ENCODE assay signal across 18 cellular contexts in the genomic region with DNA sequence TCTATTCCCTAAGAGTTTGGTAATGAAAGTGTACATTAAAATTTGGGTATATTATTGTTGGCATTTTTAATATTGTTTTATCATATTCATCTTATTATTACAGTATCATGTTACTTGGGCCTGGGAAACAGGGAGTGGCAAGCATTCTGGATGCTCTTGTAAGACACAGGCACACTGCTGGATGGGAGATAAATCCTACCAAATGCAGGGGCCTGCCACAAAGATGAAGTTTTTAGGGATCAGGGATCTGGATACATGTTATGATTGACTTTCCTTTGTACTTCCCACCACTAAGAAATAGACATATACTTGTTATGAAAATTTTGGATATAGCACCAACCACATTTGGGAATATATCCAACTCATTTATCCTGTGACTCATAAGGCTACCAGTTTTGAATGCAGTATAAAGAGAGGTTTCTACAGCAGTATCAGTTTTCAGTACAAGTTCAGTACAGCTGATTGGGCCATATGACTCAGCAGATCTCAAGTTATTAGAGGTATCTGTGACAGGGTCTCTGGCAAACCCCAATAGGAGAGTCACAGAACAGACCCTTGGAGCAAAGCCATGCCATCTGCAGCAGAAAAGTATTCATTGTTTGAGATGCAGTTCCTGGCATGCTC.
A peak's percentile ranks its signal among the peaks of the same experiment; 100 is the strongest.
DNase-seq lines count a peak whose midpoint lies in the region; TF ChIP-seq lines count a peak whose summit lies in the region.
"Had no signal": no experiment of that assay in that cellular context is flagged by ENCODE, and none has a peak within 500 bp of the region (broad histone marks: within the 10 kb centered on the region; RNA-seq: fewer than 3 reads in every experiment).

No MANE protein-coding gene starts in this region.

- H3K4me1 Mint-ChIP-seq in activated T-helper 1 cell treated with anti-CD3 and anti-CD28 coated beads, Interleukin-12 subunit alpha, Interleukin-12 subunit beta, Interleukin-2, Interleukin-4 antibody, amounts not matched to agents 30 ng/mL and 10 ng/mL and 1 ng/mL, durations not matched to agents 14 hours and 24 hours and 36 hours (ENCODE audit: low read depth) = no peaks in the 10 kb centered on the region
- no peaks in the 10 kb centered on the region for H3K4me1 Mint-ChIP-seq in activated T-helper 2 cell treated with anti-CD3 and anti-CD28 coated beads, Interferon-gamma antibody, Interleukin-2, Interleukin-4, amounts not matched to agents 10 μg/mL and 5 μg/mL and 100 μg/mL, durations not matched to agents 14 hours and 24 hours and 36 hours (ENCODE audit: low read depth)
- H3K4me1 Mint-ChIP-seq: CD8-positive, alpha-beta memory T cell; WTC11 had no signal

- no peak overlapping the region for H3K27ac Mint-ChIP-seq in activated T-helper 1 cell treated with anti-CD3 and anti-CD28 coated beads, Interleukin-12 subunit alpha, Interleukin-12 subunit beta, Interleukin-2, Interleukin-4 antibody, amounts not matched to agents 30 ng/mL and 10 ng/mL and 1 ng/mL, durations not matched to agents 14 hours and 24 hours and 36 hours
- H3K27ac Mint-ChIP-seq in activated T-helper 2 cell treated with anti-CD3 and anti-CD28 coated beads, Interferon-gamma antibody, Interleukin-2, Interleukin-4, amounts not matched to agents 10 μg/mL and 5 μg/mL and 100 μg/mL, durations not matched to agents 14 hours and 24 hours and 36 hours = no peak overlapping the region
- H3K27ac Mint-ChIP-seq: CD8-positive, alpha-beta memory T cell; WTC11 had no signal

- H3K4me3 ChIP-seq in SK-N-SH (ENCODE audit: low read depth in 2 of 2, low read length in 1 of 2) = no peak overlapping the region
- H3K4me3 ChIP-seq in fibroblast of mammary gland (ENCODE audit: control insufficient read depth, low read depth, low read length) = no peak overlapping the region
- H3K4me3 ChIP-seq: left ventricle myocardium inferior, spleen, upper lobe of left lung had no signal

- no peak for TF ChIP-seq RAD21 in SK-N-SH (IDR thresholded peaks at IDR 0.05; ENCODE audit: low read length)

- no peaks in the 10 kb centered on the region for H3K9me3 ChIP-seq in SK-N-SH
- H3K9me3 ChIP-seq: left ventricle myocardium inferior, spleen, upper lobe of left lung had no signal

- no peak overlapping the region for H3K27ac ChIP-seq in SK-N-SH (ENCODE audit: low read depth in 2 of 2, low read length in 1 of 2)
- H3K27ac ChIP-seq: left ventricle myocardium inferior, spleen, upper lobe of left lung had no signal

- H3K4me3 Mint-ChIP-seq in activated T-helper 1 cell treated with anti-CD3 and anti-CD28 coated beads, Interleukin-12 subunit alpha, Interleukin-12 subunit beta, Interleukin-2, Interleukin-4 antibody, amounts not matched to agents 30 ng/mL and 10 ng/mL and 1 ng/mL, durations not matched to agents 14 hours and 24 hours and 36 hours = no peak overlapping the region
- H3K4me3 Mint-ChIP-seq in activated T-helper 2 cell treated with anti-CD3 and anti-CD28 coated beads, Interferon-gamma antibody, Interleukin-2, Interleukin-4, amounts not matched to agents 10 μg/mL and 5 μg/mL and 100 μg/mL, durations not matched to agents 14 hours and 24 hours and 36 hours (ENCODE audit: low read depth) = no peak overlapping the region
- H3K4me3 Mint-ChIP-seq: CD8-positive, alpha-beta memory T cell; WTC11 had no signal

- H3K4me2 ChIP-seq in SK-N-SH = no peak overlapping the region

- intact Hi-C loops in activated T-helper 1 cell treated with anti-CD3 and anti-CD28 coated beads, Interleukin-12 subunit alpha, Interleukin-12 subunit beta, Interleukin-2, Interleukin-4 antibody, amounts not matched to agents 30 ng/mL and 10 ng/mL and 1 ng/mL, durations not matched to agents 14 hours and 24 hours and 36 hours (cut with micrococcal nuclease) = no loop called here
- intact Hi-C loops in activated T-helper 2 cell treated with anti-CD3 and anti-CD28 coated beads, Interferon-gamma antibody, Interleukin-2, Interleukin-4, amounts not matched to agents 10 μg/mL and 5 μg/mL and 100 μg/mL, durations not matched to agents 14 hours and 24 hours and 36 hours (cut with micrococcal nuclease) = no loop called here

- no peaks in the 10 kb centered on the region for H4K20me1 ChIP-seq in SK-N-SH (ENCODE audit: insufficient read depth)

- no peaks in the 10 kb centered on the region for H3K9me3 Mint-ChIP-seq in activated T-helper 1 cell treated with anti-CD3 and anti-CD28 coated beads, Interleukin-12 subunit alpha, Interleukin-12 subunit beta, Interleukin-2, Interleukin-4 antibody, amounts not matched to agents 30 ng/mL and 10 ng/mL and 1 ng/mL, durations not matched to agents 14 hours and 24 hours and 36 hours
- peaks cover 5% of the 10 kb centered on the region for H3K9me3 Mint-ChIP-seq in activated T-helper 2 cell treated with anti-CD3 and anti-CD28 coated beads, Interferon-gamma antibody, Interleukin-2, Interleukin-4, amounts not matched to agents 10 μg/mL and 5 μg/mL and 100 μg/mL, durations not matched to agents 14 hours and 24 hours and 36 hours

- POLR2A ChIA-PET in SK-N-SH (lab: Yijun Ruan, JAX) = no interaction called here

- H3F3A ChIP-seq in SK-N-SH (replicated peaks; ENCODE audit: insufficient read depth) = no peaks in the 10 kb centered on the region

- no peak overlapping the region for H2AFZ ChIP-seq in SK-N-SH (ENCODE audit: low read depth)

- CTCF ChIA-PET in SK-N-SH (lab: Yijun Ruan, JAX) = no interaction called here

- no peaks in the 10 kb centered on the region; a peak in 1 of 4 replicates for H3K4me1 ChIP-seq in SK-N-SH (ENCODE audit: control insufficient read depth in 1 of 2, insufficient read depth in 2 of 2, low read depth in 1 of 2, low read length in 1 of 2)
- H3K4me1 ChIP-seq: left ventricle myocardium inferior, spleen, upper lobe of left lung had no signal

- H3K9ac ChIP-seq in SK-N-SH = no peak overlapping the region

- no peak for TF ChIP-seq EP300 in SK-N-SH (IDR thresholded peaks at IDR 0.05; ENCODE audit: borderline replicate concordance in 1 of 2, low read depth in 1 of 2, low read length in 1 of 2)

- H3K36me3 Mint-ChIP-seq in activated T-helper 1 cell treated with anti-CD3 and anti-CD28 coated beads, Interleukin-12 subunit alpha, Interleukin-12 subunit beta, Interleukin-2, Interleukin-4 antibody, amounts not matched to agents 30 ng/mL and 10 ng/mL and 1 ng/mL, durations not matched to agents 14 hours and 24 hours and 36 hours (ENCODE audit: low read depth) = no peaks in the 10 kb centered on the region
- no peaks in the 10 kb centered on the region for H3K36me3 Mint-ChIP-seq in activated T-helper 2 cell treated with anti-CD3 and anti-CD28 coated beads, Interferon-gamma antibody, Interleukin-2, Interleukin-4, amounts not matched to agents 10 μg/mL and 5 μg/mL and 100 μg/mL, durations not matched to agents 14 hours and 24 hours and 36 hours (ENCODE audit: low read depth)
- H3K36me3 Mint-ChIP-seq: CD8-positive, alpha-beta memory T cell; WTC11 had no signal

- no peaks in the 10 kb centered on the region for H3K9me2 ChIP-seq in SK-N-SH

- DNase-seq in NCI-H2171 treated with DMSO at 0.1 percent for 48 hours (lab: John Stamatoyannopoulos, UW) = peak; percentile 28
- DNase-seq in NCI-H2171 (lab: John Stamatoyannopoulos, UW) = no peak
- DNase-seq in SK-N-SH = no peak
- peak; percentile 75 for DNase-seq in fibroblast of mammary gland (ENCODE audit: low read depth)
- peak; percentile 25 for DNase-seq in superior temporal gyrus (ENCODE audit: extremely low spot score)
- DNase-seq in activated T-helper 1 cell treated with anti-CD3 and anti-CD28 coated beads, Interleukin-12 subunit alpha, Interleukin-12 subunit beta, Interleukin-2, Interleukin-4 antibody, amounts not matched to agents 30 ng/mL and 10 ng/mL and 1 ng/mL, durations not matched to agents 14 hours and 24 hours and 36 hours (ENCODE audit: low spot score) = no peak
- no peak for DNase-seq in activated T-helper 2 cell treated with anti-CD3 and anti-CD28 coated beads, Interferon-gamma antibody, Interleukin-2, Interleukin-4, amounts not matched to agents 10 μg/mL and 5 μg/mL and 100 μg/mL, durations not matched to agents 14 hours and 24 hours and 36 hours (ENCODE audit: low spot score)
- no peak for DNase-seq in NCI-H128 (lab: John Stamatoyannopoulos, UW; ENCODE audit: unreplicated experiment)
- DNase-seq: activated CD8-positive, alpha-beta memory T cell treated with anti-CD3 and anti-CD28 coated beads for 24 hours; activated effector memory CD4-positive, alpha-beta T cell treated with anti-CD3 and anti-CD28 coated beads, Interleukin-2, amount 50 U/mL, for 16 hours; CD8-positive, alpha-beta memory T cell; dermis blood vessel endothelial cell; GF-D8; left ventricle myocardium inferior; spleen; stimulated activated naive CD4-positive, alpha-beta T cell had no signal

- H3K27me3 ChIP-seq in SK-N-SH (ENCODE audit: insufficient read depth) = no peaks in the 10 kb centered on the region
- H3K27me3 ChIP-seq: upper lobe of left lung had no signal

- H3K79me2 ChIP-seq in SK-N-SH (ENCODE audit: insufficient read depth) = no peaks in the 10 kb centered on the region

- H3K36me3 ChIP-seq in SK-N-SH (replicated peaks in 1 of 2; ENCODE audit: control insufficient read depth in 1 of 2, insufficient read depth in 2 of 2, low read length in 1 of 2) = no peaks in the 10 kb centered on the region
- H3K36me3 ChIP-seq: left ventricle myocardium inferior, spleen, upper lobe of left lung had no signal

- H3K27me3 Mint-ChIP-seq in activated T-helper 1 cell treated with anti-CD3 and anti-CD28 coated beads, Interleukin-12 subunit alpha, Interleukin-12 subunit beta, Interleukin-2, Interleukin-4 antibody, amounts not matched to agents 30 ng/mL and 10 ng/mL and 1 ng/mL, durations not matched to agents 14 hours and 24 hours and 36 hours (ENCODE audit: insufficient read depth) = no peaks in the 10 kb centered on the region
- peaks cover 10% of the 10 kb centered on the region for H3K27me3 Mint-ChIP-seq in activated T-helper 2 cell treated with anti-CD3 and anti-CD28 coated beads, Interferon-gamma antibody, Interleukin-2, Interleukin-4, amounts not matched to agents 10 μg/mL and 5 μg/mL and 100 μg/mL, durations not matched to agents 14 hours and 24 hours and 36 hours (ENCODE audit: low read depth)

- TF ChIP-seq CTCF in SK-N-SH (IDR thresholded peaks at IDR 0.05) (no peak), fibroblast of mammary gland (conservative IDR thresholded peaks at IDR 0.05; ENCODE audit: control insufficient read depth, insufficient read depth, low read depth, low read length) (no peak)

TF ChIP-seq in SK-N-SH, 30 proteins besides CTCF, POLR2A, EP300 and RAD21 (continues in another document):
- peak; percentile 35; the same call in 1 of the 2 replicates for TF ChIP-seq FOSL2 (IDR thresholded peaks at IDR 0.05; ENCODE audit: borderline replicate concordance, low read depth)
- no peak for TF ChIP-seq RXRA (IDR thresholded peaks at IDR 0.05; ENCODE audit: borderline replicate concordance, low read depth)

Comparison
In these comparisons a context has a peak if more than half of its experiments do, and no peak if none do; other contexts are left out.
1. DNase-seq: peak in NCI-H2171 treated with DMSO at 0.1 percent for 48 hours (single experiment), fibroblast of mammary gland (single experiment) and superior temporal gyrus (single experiment); none in NCI-H2171 (single experiment), SK-N-SH (single experiment), activated T-helper 1 cell treated with anti-CD3 and anti-CD28 coated beads, Interleukin-12 subunit alpha, Interleukin-12 subunit beta, Interleukin-2, Interleukin-4 antibody, amounts not matched to agents 30 ng/mL and 10 ng/mL and 1 ng/mL, durations not matched to agents 14 hours and 24 hours and 36 hours (single experiment), activated T-helper 2 cell treated with anti-CD3 and anti-CD28 coated beads, Interferon-gamma antibody, Interleukin-2, Interleukin-4, amounts not matched to agents 10 μg/mL and 5 μg/mL and 100 μg/mL, durations not matched to agents 14 hours and 24 hours and 36 hours (single experiment) and NCI-H128 (single experiment).